In genomic region chr7:5557920-5558401, GRCh38 we compare ENCODE assay signal across 8 cellular contexts. TPM values are rescaled to one million over a fixed set of nuclear protein-coding genes. Genes with fewer than 3 reads are reported as not detected.
DNase-seq lines count a peak whose midpoint lies in the region; ATAC-seq and TF ChIP-seq lines count a peak whose summit lies in the region.

No MANE protein-coding gene starts in this region.

- H3K27ac ChIP-seq in HCT116 (ENCODE audit: low read depth, low read length) (peak overlapping the region; percentile 95), VCaP (peak overlapping the region; percentile 5; the same call in 1 of the 2 replicates)

- CTCF ChIA-PET in HCT116 (lab: Charles Lee) = interaction anchor here (1.0 to 2.7 kb wide), 5 partner anchors 34 to 136 kb away, joined by 3 to 16 read pairs (median 5); no protein-coding TSS in a partner anchor

- no peak for TF ChIP-seq POLR2A in HCT116 (IDR thresholded peaks at IDR 0.05; ENCODE audit: borderline replicate concordance, extremely low read depth, insufficient read depth, insufficient read length)

- DNase-seq in GM06990 (ENCODE audit: extremely low read depth, insufficient read length) = peak; percentile 78
- DNase-seq in HCT116 (ENCODE audit: low read depth, low spot score) = no peak
- peak; percentile 58 for DNase-seq in globus pallidus (ENCODE audit: low spot score)
- peak; percentile 51 for DNase-seq in pons (ENCODE audit: low spot score)
- DNase-seq in NK-92 treated with Interleukin-12 subunit alpha and Interleukin-12 subunit beta, amount 100 ng/mL, for 24 hours (lab: John Stamatoyannopoulos, UW) = no peak
- no peak for DNase-seq in SW480 (ENCODE audit: low spot score)

- no peaks in the 10 kb centered on the region for H3K27me3 ChIP-seq in GM06990 (replicated peaks; ENCODE audit: control insufficient read depth, insufficient read depth, low read length)
- no peaks in the 10 kb centered on the region for H3K27me3 ChIP-seq in HCT116 (ENCODE audit: insufficient read depth, low read length)

- TF ChIP-seq RAD21 in HCT116 (IDR thresholded peaks at IDR 0.05; ENCODE audit: low read depth) = no peak

- H3K4me1 ChIP-seq in HCT116 (ENCODE audit: control insufficient read depth in 1 of 2, insufficient read depth in 2 of 2, low read length in 2 of 2) = peaks cover 46 to 79% of the 10 kb centered on the region in 2 experiments

- no peaks in the 10 kb centered on the region for H3K9me2 ChIP-seq in HCT116 (ENCODE audit: insufficient read depth)

- H3K4me2 ChIP-seq in HCT116 (ENCODE audit: low read length) = peak overlapping the region; percentile 90

- TF ChIP-seq CTCF in GM06990 (IDR thresholded peaks at IDR 0.05; ENCODE audit: insufficient read depth, low read length, poor library complexity, severe bottlenecking) (no peak), HCT116 (IDR thresholded peaks at IDR 0.05 in 2 of 3, conservative IDR thresholded peaks at IDR 0.05 in 1 of 3; ENCODE audit: borderline replicate concordance in 1 of 3, insufficient read depth in 1 of 3, low read depth in 2 of 3, low read length in 2 of 3) (no peak), VCaP (conservative IDR thresholded peaks at IDR 0.05) (no peak)

- peak overlapping the region; percentile 60 for H3K4me3 ChIP-seq in GM06990 (replicated peaks; ENCODE audit: low read depth, low read length)
- no peak overlapping the region for H3K4me3 ChIP-seq in HCT116 (replicated peaks in 1 of 2; ENCODE audit: low read depth in 1 of 2, low read length in 2 of 2)

- intact Hi-C loops in HCT116 (cut with micrococcal nuclease) = loop anchor here (2.0 kb wide), 1 partner anchor 33 kb away; no protein-coding TSS in a partner anchor

- RAD21 ChIA-PET in HCT116 (lab: Charles Lee; ENCODE audit: low non-redundant PET in 1 of 2, low total read pairs in 2 of 2, uncharacterized antibody in 2 of 2, unreplicated experiment in 2 of 2) = interaction anchor here (1.4 to 1.6 kb wide), 3 partner anchors 48 to 63 kb away, joined by 4 to 9 read pairs (median 7); no protein-coding TSS in a partner anchor

- peak overlapping the region; percentile 26 for H3K9ac ChIP-seq in HCT116 (ENCODE audit: low read length)

- no peaks in the 10 kb centered on the region for H3K36me3 ChIP-seq in GM06990 (ENCODE audit: control insufficient read depth, insufficient read depth, low read length)
- no peaks in the 10 kb centered on the region for H3K36me3 ChIP-seq in HCT116 (ENCODE audit: control insufficient read depth in 1 of 2, insufficient read depth in 2 of 2, low read length in 2 of 2)

- ATAC-seq in HCT116 (no peak), HG02938 (IDR thresholded peaks at IDR 0.05; ENCODE audit: unreplicated experiment) (no peak)

- H2AFZ ChIP-seq in HCT116 (ENCODE audit: low read depth, low read length, poor library complexity, severe bottlenecking) = no peak overlapping the region

- H3K9me3 ChIP-seq in HCT116 (ENCODE audit: control insufficient read depth in 1 of 2, insufficient read depth in 1 of 2, low read depth in 1 of 2, low read length in 2 of 2) = no peaks in the 10 kb centered on the region

- no peaks in the 10 kb centered on the region for H3K79me2 ChIP-seq in HCT116 (ENCODE audit: insufficient read depth, low read length)

- no TSS peak for BruUV-seq in HCT116 (replicated peaks; lab: Mats Ljungman, UMichigan)

- no peaks in the 10 kb centered on the region for H4K20me1 ChIP-seq in HCT116 (ENCODE audit: insufficient read depth)

- POLR2A ChIA-PET in HCT116 (lab: Charles Lee) = interaction anchor here (1.0 to 1.7 kb wide), 3 partner anchors 32 to 63 kb away, joined by 4 to 7 read pairs (median 7); no protein-coding TSS in a partner anchor

TF ChIP-seq in HCT116, 20 proteins besides CTCF, POLR2A, EP300 and RAD21:
- TF ChIP-seq ZNF274 (IDR thresholded peaks at IDR 0.05; ENCODE audit: low read depth, low read length) = no peak
- no peak for TF ChIP-seq POLR2AphosphoS5 (IDR thresholded peaks at IDR 0.05; ENCODE audit: low read depth, low read length)
- TF ChIP-seq YY1 (IDR thresholded peaks at IDR 0.05; ENCODE audit: extremely low read depth, insufficient replicate concordance, low read depth, low read length) = no peak
- no peak for TF ChIP-seq SP1 (IDR thresholded peaks at IDR 0.05; ENCODE audit: low read depth)
- TF ChIP-seq JUND (IDR thresholded peaks at IDR 0.05) = no peak
- no peak for TF ChIP-seq EZH2phosphoT487 (IDR thresholded peaks at IDR 0.05; ENCODE audit: borderline replicate concordance)
- TF ChIP-seq, protein P1, sequence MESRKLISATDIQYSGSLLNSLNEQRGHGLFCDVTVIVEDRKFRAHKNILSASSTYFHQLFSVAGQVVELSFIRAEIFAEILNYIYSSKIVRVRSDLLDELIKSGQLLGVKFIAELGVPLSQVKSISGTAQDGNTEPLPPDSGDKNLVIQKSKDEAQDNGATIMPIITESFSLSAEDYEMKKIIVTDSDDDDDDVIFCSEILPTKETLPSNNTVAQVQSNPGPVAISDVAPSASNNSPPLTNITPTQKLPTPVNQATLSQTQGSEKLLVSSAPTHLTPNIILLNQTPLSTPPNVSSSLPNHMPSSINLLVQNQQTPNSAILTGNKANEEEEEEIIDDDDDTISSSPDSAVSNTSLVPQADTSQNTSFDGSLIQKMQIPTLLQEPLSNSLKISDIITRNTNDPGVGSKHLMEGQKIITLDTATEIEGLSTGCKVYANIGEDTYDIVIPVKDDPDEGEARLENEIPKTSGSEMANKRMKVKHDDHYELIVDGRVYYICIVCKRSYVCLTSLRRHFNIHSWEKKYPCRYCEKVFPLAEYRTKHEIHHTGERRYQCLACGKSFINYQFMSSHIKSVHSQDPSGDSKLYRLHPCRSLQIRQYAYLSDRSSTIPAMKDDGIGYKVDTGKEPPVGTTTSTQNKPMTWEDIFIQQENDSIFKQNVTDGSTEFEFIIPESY (IDR thresholded peaks at IDR 0.05; ENCODE audit: extremely low read depth, insufficient replicate concordance, low read length) = no peak
- TF ChIP-seq MAX (IDR thresholded peaks at IDR 0.05) = no peak
- no peak for TF ChIP-seq ELF1 (IDR thresholded peaks at IDR 0.05; ENCODE audit: borderline replicate concordance, low read depth)
- no peak for TF ChIP-seq SRF (IDR thresholded peaks at IDR 0.05; ENCODE audit: low read depth)
- no peak for TF ChIP-seq EGR1 (IDR thresholded peaks at IDR 0.05; ENCODE audit: low read depth)
- no peak for TF ChIP-seq EZH2 (IDR thresholded peaks at IDR 0.05)
- no peak for TF ChIP-seq TCF7L2 (IDR thresholded peaks at IDR 0.05; ENCODE audit: borderline replicate concordance, extremely low read depth, insufficient read depth, insufficient read length)
- TF ChIP-seq CEBPB (IDR thresholded peaks at IDR 0.05; ENCODE audit: low read depth) = no peak
- no peak for TF ChIP-seq ZFX (IDR thresholded peaks at IDR 0.05)
TF ChIP-seq in HCT116: peak in this region for 0.

RNA-seq across cellular contexts. Expression of gene ACTB, which starts 27.6 kb away (rescaled TPM):
- 2,545 TPM for total RNA-seq in HCT116 (2021; ENCODE audit: unreplicated experiment)
- 2,142 and 3,054 TPM in 2 replicates for polyA plus RNA-seq in HCT116 (2012)

RNA-seq across cellular contexts. Expression of gene FSCN1, which starts 34.7 kb away (rescaled TPM):
- total RNA-seq in HCT116 (2021; ENCODE audit: unreplicated experiment) = 302 TPM
- polyA plus RNA-seq in HCT116 (2012) = 185 and 190 TPM in 2 replicates

RNA-seq across cellular contexts. Expression of gene FBXL18, which starts 44.4 kb away (rescaled TPM):
- 16.5 TPM for total RNA-seq in HCT116 (2021; ENCODE audit: unreplicated experiment)
- 6.1 and 6.6 TPM in 2 replicates for polyA plus RNA-seq in HCT116 (2012)

Comparison
In these comparisons a context has a peak if more than half of its experiments do, and no peak if none do; other contexts are left out.
1. DNase-seq: peak in GM06990 (single experiment), globus pallidus (single experiment) and pons (single experiment); none in HCT116 (single experiment), NK-92 treated with Interleukin-12 subunit alpha and Interleukin-12 subunit beta, amount 100 ng/mL, for 24 hours (single experiment) and SW480 (single experiment).